2 cellular contexts compared by ENCODE assay signal in genomic region chr12:32821293-32822089, GRCh38.
A peak's percentile ranks its signal among the peaks of the same experiment; 100 is the strongest.
TF ChIP-seq lines count a peak whose summit lies in the region.

No MANE protein-coding gene starts in this region.

TF ChIP-seq in SK-N-SH, 30 proteins besides CTCF, POLR2A, EP300 and RAD21 (continued from another document):
- TF ChIP-seq USF1 (IDR thresholded peaks at IDR 0.05; ENCODE audit: borderline replicate concordance, low read depth) (no peak), FOSL2 (IDR thresholded peaks at IDR 0.05; ENCODE audit: borderline replicate concordance, low read depth) (no peak), RCOR1 (IDR thresholded peaks at IDR 0.05; ENCODE audit: low read length) (peak; percentile 43; the same call in 1 of the 2 replicates), MXI1 (IDR thresholded peaks at IDR 0.05; ENCODE audit: low read depth, low read length) (no peak), TCF12 (IDR thresholded peaks at IDR 0.05) (no peak), POLR2AphosphoS5 (IDR thresholded peaks at IDR 0.05; ENCODE audit: low read depth, low read length) (no peak), EZH2phosphoT487 (IDR thresholded peaks at IDR 0.05; ENCODE audit: borderline replicate concordance, low read depth) (no peak), GABPA (IDR thresholded peaks at IDR 0.05; ENCODE audit: low read depth) (no peak), NFIC (IDR thresholded peaks at IDR 0.05; ENCODE audit: borderline replicate concordance) (no peak), ZBTB33 (IDR thresholded peaks at IDR 0.05; ENCODE audit: borderline replicate concordance, low read depth) (no peak), GATA2 (CRISPR knock-in tag; IDR thresholded peaks at IDR 0.05) (peak; percentile 65), YY1 (IDR thresholded peaks at IDR 0.05; ENCODE audit: low read depth) (no peak), MEF2A (IDR thresholded peaks at IDR 0.05; ENCODE audit: borderline replicate concordance, low read depth) (no peak), TAF1 (IDR thresholded peaks at IDR 0.05; ENCODE audit: borderline replicate concordance, low read depth, low read length) (no peak), IRF3 (IDR thresholded peaks at IDR 0.05; ENCODE audit: low read depth, low read length) (no peak), RXRA (IDR thresholded peaks at IDR 0.05; ENCODE audit: borderline replicate concordance, low read depth) (no peak)

TF ChIP-seq in SK-N-SH treated with all-trans-retinoic acid at 6 μM for 48 hours, 23 proteins besides CTCF, POLR2A, EP300 and RAD21 (continued from another document):
- TF ChIP-seq TSHZ2 (CRISPR knock-in tag; IDR thresholded peaks at IDR 0.05) (no peak), TOX (CRISPR knock-in tag; IDR thresholded peaks at IDR 0.05; ENCODE audit: borderline replicate concordance) (no peak), TCF4 (CRISPR knock-in tag; IDR thresholded peaks at IDR 0.05; ENCODE audit: borderline replicate concordance) (no peak), GLIS3 (CRISPR knock-in tag; IDR thresholded peaks at IDR 0.05) (no peak), ZNF565 (CRISPR knock-in tag; conservative IDR thresholded peaks at IDR 0.05; ENCODE audit: low read depth) (no peak), PPARA (CRISPR knock-in tag; IDR thresholded peaks at IDR 0.05; ENCODE audit: borderline replicate concordance) (no peak), ZNF8 (CRISPR knock-in tag; IDR thresholded peaks at IDR 0.05) (no peak), SNAI2 (CRISPR knock-in tag; IDR thresholded peaks at IDR 0.05) (no peak), RARB (CRISPR knock-in tag; IDR thresholded peaks at IDR 0.05) (no peak), ISL1 (CRISPR knock-in tag; IDR thresholded peaks at IDR 0.05) (no peak), ZC3H10 (CRISPR knock-in tag; IDR thresholded peaks at IDR 0.05) (no peak), CREB5 (CRISPR knock-in tag; IDR thresholded peaks at IDR 0.05; ENCODE audit: low read depth) (no peak), POU6F1 (CRISPR knock-in tag; IDR thresholded peaks at IDR 0.05; ENCODE audit: borderline replicate concordance, low read depth) (no peak), CSRNP3 (CRISPR knock-in tag; IDR thresholded peaks at IDR 0.05) (no peak), PATZ1 (CRISPR knock-in tag; IDR thresholded peaks at IDR 0.05; ENCODE audit: borderline replicate concordance) (no peak)
